1 cellular context compared by ENCODE assay signal in the genomic region with DNA sequence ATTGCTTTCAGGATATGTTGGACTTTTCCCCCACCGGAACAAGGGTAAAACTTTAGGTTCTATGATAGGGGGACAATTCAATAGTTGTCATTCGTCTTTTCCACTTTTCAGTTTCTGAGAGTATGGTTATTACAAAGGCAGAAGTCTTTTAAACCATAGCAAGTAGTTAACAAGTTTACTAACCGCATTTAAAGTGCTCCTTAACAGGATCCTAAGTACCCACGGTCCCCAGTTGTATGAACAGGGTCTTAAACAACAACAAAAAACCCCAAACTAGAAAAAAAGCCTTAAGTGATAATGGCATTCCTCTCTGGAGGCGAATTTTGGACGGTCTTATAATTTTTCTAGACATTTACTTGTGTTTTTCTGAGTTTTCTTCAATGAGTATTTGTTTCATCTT.
TF ChIP-seq lines count a peak whose summit lies in the region.

No MANE protein-coding gene starts in this region.

TF ChIP-seq in H1, 55 proteins besides CTCF, POLR2A, EP300 and RAD21:
- TF ChIP-seq SRF (IDR thresholded peaks at IDR 0.05; ENCODE audit: low read depth, low read length), result no peak
- TF ChIP-seq TAF1 (IDR thresholded peaks at IDR 0.05; ENCODE audit: low read depth, low read length), result no peak
- TF ChIP-seq HDAC2 (IDR thresholded peaks at IDR 0.05; ENCODE audit: borderline replicate concordance in 1 of 2, low read depth in 2 of 2, low read length in 2 of 2), result no peak
- no peak for TF ChIP-seq ASH2L (IDR thresholded peaks at IDR 0.05; ENCODE audit: low read length)
- TF ChIP-seq SP4 (IDR thresholded peaks at IDR 0.05; ENCODE audit: low read length), result no peak
- no peak for TF ChIP-seq GTF2F1 (IDR thresholded peaks at IDR 0.05; ENCODE audit: borderline replicate concordance, low read depth, low read length)
- TF ChIP-seq HDAC6 (IDR thresholded peaks at IDR 0.05; ENCODE audit: low read depth, low read length), result no peak
- no peak for TF ChIP-seq CEBPB (IDR thresholded peaks at IDR 0.05; ENCODE audit: low read depth, low read length)
- TF ChIP-seq TBP (IDR thresholded peaks at IDR 0.05; ENCODE audit: low read depth, low read length), result no peak
- no peak for TF ChIP-seq TAF7 (optimal IDR thresholded peaks at IDR 0.05; ENCODE audit: borderline replicate concordance, low read depth, low read length)
- TF ChIP-seq SP2 (IDR thresholded peaks at IDR 0.05; ENCODE audit: low read length), result no peak
